In genomic region chr17:2237521-2237921, GRCh38 we compare ENCODE assay signal across 11 cellular contexts.
DNase-seq lines count a peak whose midpoint lies in the region; ATAC-seq, FAIRE-seq and TF ChIP-seq lines count a peak whose summit lies in the region.
"Had no signal": no experiment of that assay in that cellular context is flagged by ENCODE, and none has a peak within 500 bp of the region (broad histone marks: within the 10 kb centered on the region; RNA-seq: fewer than 3 reads in every experiment).

No MANE protein-coding gene starts in this region.

- H3K27ac ChIP-seq in GM12878 (ENCODE audit: control insufficient read depth, insufficient read depth) (peak overlapping the region; percentile 99), right cardiac atrium (ENCODE audit: low read length) (peak overlapping the region; percentile 93), hepatocyte (no peak overlapping the region)

- in situ Hi-C loops in GM12878 (cut with MboI): no loop called here

- CTCF ChIA-PET in GM12878 (lab: Yijun Ruan, JAX): interaction anchor here (0.7 to 3.6 kb wide), 13 partner anchors 10 to 184 kb away, joined by 3 to 22 read pairs (median 4); partner anchors contain the start of gene HIC1

- FAIRE-seq in GM18507 (lab: Jason Lieb, UNC): peak; percentile 41
- FAIRE-seq in GM12878 (lab: Jason Lieb, UNC): no peak
- FAIRE-seq: keratinocyte had no signal

- POLR2A ChIA-PET in GM12878 (lab: Charles Lee): interaction anchor here (0.8 to 2.8 kb wide), 6 partner anchors 14 to 101 kb away, joined by 3 to 22 read pairs (median 4); no protein-coding TSS in a partner anchor

- no peaks in the 10 kb centered on the region for H4K20me1 ChIP-seq in GM12878 (ENCODE audit: control insufficient read depth, insufficient read depth)
- no peaks in the 10 kb centered on the region for H4K20me1 ChIP-seq in hepatocyte (ENCODE audit: insufficient read depth, poor library complexity, severe bottlenecking)

- peak overlapping the region; percentile 92 for H3K4me2 ChIP-seq in GM12878 (ENCODE audit: control insufficient read depth, insufficient read depth)
- H3K4me2 ChIP-seq in skeletal muscle satellite cell (ENCODE audit: low read length): peak overlapping the region; percentile 79
- H3K4me2 ChIP-seq in hepatocyte: no peak overlapping the region

- DNase-seq in GM18507 (ENCODE audit: extremely low spot score, insufficient read length, low read depth): no peak
- DNase-seq in GM12878 (ENCODE audit: low read depth, low spot score): no peak
- peak; percentile 72 to 84 (median 78) for DNase-seq in right cardiac atrium
- DNase-seq in NCI-H345 (lab: John Stamatoyannopoulos, UW): no peak
- no peak for DNase-seq in hepatocyte (ENCODE audit: low spot score)
- DNase-seq: effector memory CD4-positive, alpha-beta T cell had no signal

- H3K9me3 ChIP-seq in GM12878 (replicated peaks; ENCODE audit: control insufficient read depth, insufficient read depth, low read length): no peaks in the 10 kb centered on the region
- no peaks in the 10 kb centered on the region for H3K9me3 ChIP-seq in right cardiac atrium (ENCODE audit: control insufficient read depth, low read length)
- H3K9me3 ChIP-seq in skeletal muscle satellite cell (replicated peaks; ENCODE audit: low read length): no peaks in the 10 kb centered on the region
- no peaks in the 10 kb centered on the region for H3K9me3 ChIP-seq in hepatocyte (ENCODE audit: low read depth)

- peaks cover 29% of the 10 kb centered on the region for H3K79me2 ChIP-seq in GM12878 (ENCODE audit: control insufficient read depth, insufficient read depth, low read length)
- H3K79me2 ChIP-seq in hepatocyte: no peaks in the 10 kb centered on the region

- no peaks in the 10 kb centered on the region for H3K9me2 ChIP-seq in hepatocyte (replicated peaks; ENCODE audit: insufficient read depth)

- TF ChIP-seq EP300 in GM12878 (IDR thresholded peaks at IDR 0.05; ENCODE audit: borderline replicate concordance in 1 of 2, control insufficient read depth in 1 of 2, low read depth in 2 of 2, low read length in 2 of 2): no peak

- BruUV-seq in GM12878 (replicated peaks; lab: Mats Ljungman, UMichigan): no TSS peak

- H3K9ac ChIP-seq in GM12878 (ENCODE audit: control insufficient read depth, insufficient read depth, low read length): peak overlapping the region; percentile 91
- peak overlapping the region; percentile 75 for H3K9ac ChIP-seq in skeletal muscle satellite cell (ENCODE audit: low read depth, low read length)

- peaks cover 53% of the 10 kb centered on the region for H3K4me1 ChIP-seq in GM12878 (ENCODE audit: control insufficient read depth, insufficient read depth, low read length)
- H3K4me1 ChIP-seq in right cardiac atrium (ENCODE audit: control insufficient read depth, insufficient read depth, low read length): peaks cover 10% of the 10 kb centered on the region
- H3K4me1 ChIP-seq in skeletal muscle satellite cell (ENCODE audit: control insufficient read depth, insufficient read depth, low read length): peaks cover 65% of the 10 kb centered on the region
- no peaks in the 10 kb centered on the region for H3K4me1 ChIP-seq in hepatocyte (ENCODE audit: insufficient read depth)

- no peak for TF ChIP-seq RAD21 in GM12878 (IDR thresholded peaks at IDR 0.05; ENCODE audit: insufficient read depth, low read depth, low read length)

- H3K4me3 ChIP-seq in GM12878 (0 out of 2 replicates have a peak overlapping the region, but pooled peaks have one; percentile 45), right cardiac atrium (ENCODE audit: low read length) (no peak overlapping the region), skeletal muscle satellite cell (ENCODE audit: low read length) (no peak overlapping the region), hepatocyte (no peak overlapping the region)

- SMC1A ChIA-PET in GM12878 (lab: Charles Lee; ENCODE audit: uncharacterized antibody, unreplicated experiment): interaction anchor here (0.7 to 3.7 kb wide), 16 partner anchors 9 to 183 kb away, joined by 3 to 70 read pairs (median 3); partner anchors contain the start of gene HIC1

- peaks cover 7 to 18% of the 10 kb centered on the region in 2 experiments; a peak in 3 of 4 replicates for H3K36me3 ChIP-seq in GM12878 (ENCODE audit: control insufficient read depth in 2 of 2, insufficient read depth in 2 of 2, low read length in 1 of 2)
- H3K36me3 ChIP-seq in skeletal muscle satellite cell (ENCODE audit: insufficient read depth, low read length): peaks cover 4% of the 10 kb centered on the region
- H3K36me3 ChIP-seq in hepatocyte (replicated peaks; ENCODE audit: insufficient read depth, low read depth): no peaks in the 10 kb centered on the region

- ATAC-seq in GM12878: no peak
- peak; percentile 60 to 81 for ATAC-seq in right cardiac atrium
- ATAC-seq in GM21619 (IDR thresholded peaks at IDR 0.05; ENCODE audit: unreplicated experiment): no peak
- ATAC-seq in HG02642 (IDR thresholded peaks at IDR 0.05; ENCODE audit: poor library complexity, unreplicated experiment): no peak
- ATAC-seq: activated T-helper 17 cell treated with anti-CD3 and anti-CD28 coated beads, Interleukin-2, amount 50 U/mL, for 72 hours had no signal

- no peak for TF ChIP-seq POLR2A in GM12878 (IDR thresholded peaks at IDR 0.05; ENCODE audit: low read depth, low read length)

- no peak for TF ChIP-seq CTCF in GM12878 (IDR thresholded peaks at IDR 0.05 in 2 of 3, conservative IDR thresholded peaks at IDR 0.05 in 1 of 3; ENCODE audit: control insufficient read depth in 2 of 3, extremely low read depth in 1 of 3, insufficient read depth in 1 of 3, low read depth in 3 of 3, low read length in 3 of 3)
- no peak for TF ChIP-seq CTCF in hepatocyte (IDR thresholded peaks at IDR 0.05; ENCODE audit: poor library complexity)

- no peak overlapping the region for H2AFZ ChIP-seq in GM12878 (ENCODE audit: control insufficient read depth, low read depth, low read length)
- no peak overlapping the region for H2AFZ ChIP-seq in hepatocyte

- intact Hi-C loops in GM12878 (cut with micrococcal nuclease; ENCODE audit: unreplicated experiment): no loop called here
- intact Hi-C loops in right cardiac atrium (cut with DNase I): loop anchor here in 3 of 4 donors (5.0 to 10.0 kb wide), 2 partner anchors 65 to 143 kb away; no protein-coding TSS in a partner anchor

- RAD21 ChIA-PET in GM12878 (lab: Charles Lee; ENCODE audit: unreplicated experiment): interaction anchor here (0.7 to 4.7 kb wide), 15 partner anchors 10 to 182 kb away, joined by 3 to 50 read pairs (median 4); partner anchors contain the start of gene HIC1

- 90% methylated on average over 5 of the region's 5 CpGs for WGBS in GM12878 (ENCODE audit: insufficient coverage, insufficient replicate concordance, low lambda C conversion rate, missing lambda C conversion rate)
- 25% methylated on average over 5 of the region's 5 CpGs for WGBS in right cardiac atrium
- WGBS in hepatocyte (ENCODE audit: low lambda C conversion rate, missing lambda C conversion rate): 90% methylated on average over 5 of the region's 5 CpGs

- H3K27me3 ChIP-seq in GM12878 (replicated peaks in 1 of 2; ENCODE audit: control insufficient read depth in 2 of 2, insufficient read depth in 2 of 2, low read length in 1 of 2): no peaks in the 10 kb centered on the region
- H3K27me3 ChIP-seq in right cardiac atrium (ENCODE audit: control insufficient read depth, insufficient read depth): no peaks in the 10 kb centered on the region
- H3K27me3 ChIP-seq in skeletal muscle satellite cell (ENCODE audit: control insufficient read depth, insufficient read depth, low read length): no peaks in the 10 kb centered on the region
- no peaks in the 10 kb centered on the region for H3K27me3 ChIP-seq in hepatocyte

TF ChIP-seq in GM12878, 131 proteins besides CTCF, POLR2A, EP300 and RAD21 (continues in another document):
- TF ChIP-seq BCL11A (IDR thresholded peaks at IDR 0.05; ENCODE audit: low read depth, low read length) (no peak), POLR2AphosphoS5 (IDR thresholded peaks at IDR 0.05; ENCODE audit: low read length) (no peak; the same call in 1 of the 2 replicates), NRF1 (conservative IDR thresholded peaks at IDR 0.05; ENCODE audit: low read depth, low read length) (no peak), KAT2A (conservative IDR thresholded peaks at IDR 0.05; ENCODE audit: control insufficient read depth, low read depth, low read length) (no peak), ZNF592 (IDR thresholded peaks at IDR 0.05) (no peak)
- TF ChIP-seq, protein P1, sequence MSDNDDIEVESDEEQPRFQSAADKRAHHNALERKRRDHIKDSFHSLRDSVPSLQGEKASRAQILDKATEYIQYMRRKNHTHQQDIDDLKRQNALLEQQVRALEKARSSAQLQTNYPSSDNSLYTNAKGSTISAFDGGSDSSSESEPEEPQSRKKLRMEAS (IDR thresholded peaks at IDR 0.05; ENCODE audit: low read depth, low read length): no peak

Comparison
In these comparisons a context has a peak if more than half of its experiments do, and no peak if none do; other contexts are left out.
1. DNase-seq: peak in right cardiac atrium (3 of 3); none in GM18507 (single experiment), GM12878 (single experiment), NCI-H345 (single experiment) and hepatocyte (single experiment).
2. ATAC-seq: peak in right cardiac atrium (2 of 2); none in GM12878 (single experiment), GM21619 (single experiment) and HG02642 (single experiment).